ENCODE assay signal across 8 cellular contexts in the genomic region with DNA sequence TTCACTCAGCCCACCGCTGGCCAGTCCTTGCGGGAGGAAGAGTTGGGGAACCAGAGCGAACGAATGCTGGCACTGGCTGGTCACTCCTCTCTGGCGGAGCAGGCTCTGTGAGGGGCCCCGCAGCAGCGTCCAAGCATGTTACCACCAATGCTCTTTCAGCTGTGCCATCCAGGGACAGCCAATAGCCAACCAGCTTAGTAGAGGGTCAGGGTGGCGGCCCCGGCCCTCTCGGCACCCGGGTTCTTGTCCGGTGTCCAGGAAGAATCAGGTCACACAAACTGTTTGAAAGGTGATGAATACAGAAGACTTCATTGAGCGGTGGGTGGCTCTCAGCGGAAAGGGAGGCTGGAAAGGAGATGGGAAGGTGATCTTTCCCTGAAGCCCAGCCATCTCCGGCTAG.
"Had no signal": no experiment of that assay in that cellular context is flagged by ENCODE, and none has a peak within 500 bp of the region (broad histone marks: within the 10 kb centered on the region; RNA-seq: fewer than 3 reads in every experiment).

No MANE protein-coding gene starts in this region.

- H3K9me3 Mint-ChIP-seq: H9 had no signal

- H3K4me1 Mint-ChIP-seq: IgD-negative memory B cell had no signal

- DNase-seq: GOT3, H9, HCEC 1CT, KBM-7 had no signal

- H3K27ac Mint-ChIP-seq: H9, IgD-negative memory B cell had no signal

- H3K27ac ChIP-seq: HL-60 had no signal

- H3K36me3 Mint-ChIP-seq: IgD-negative memory B cell had no signal

- FAIRE-seq: H54, HepG2 had no signal

- H3K4me3 Mint-ChIP-seq: H9, IgD-negative memory B cell had no signal
